Comparison of ENCODE assay signal across 1 cellular context in genomic region chr12:106181416-106182114, GRCh38.
TF ChIP-seq lines count a peak whose summit lies in the region.

No MANE protein-coding gene starts in this region.

TF ChIP-seq in HepG2, 621 proteins besides CTCF, POLR2A, EP300 and RAD21:
- TF ChIP-seq ZNF629 (CRISPR knock-in tag; conservative IDR thresholded peaks at IDR 0.05) = peak; percentile 71
- TF ChIP-seq ONECUT2 (CRISPR knock-in tag; IDR thresholded peaks at IDR 0.05) = no peak
